Comparison of ENCODE assay signal across 31 cellular contexts in the genomic region with DNA sequence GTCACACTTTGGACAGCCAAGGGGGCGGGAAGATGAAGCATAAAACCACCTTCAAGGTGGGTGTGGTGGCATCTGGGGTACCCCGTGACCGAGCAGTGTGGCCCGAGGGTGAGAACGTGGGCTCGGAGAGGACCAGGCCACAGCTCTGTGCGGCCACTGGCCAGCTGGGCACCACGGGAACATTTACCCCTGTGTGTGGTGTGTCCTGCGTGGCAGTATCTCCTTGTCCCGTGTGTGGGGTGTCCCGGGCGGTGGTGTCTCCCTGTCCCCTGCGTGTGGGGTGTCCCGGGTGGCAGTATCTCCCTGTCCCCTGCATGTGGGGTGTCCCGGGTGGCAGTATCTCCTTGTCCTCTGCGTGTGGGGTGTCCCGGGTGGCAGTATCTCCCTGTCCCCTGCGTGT.
"Had no signal": no experiment of that assay in that cellular context is flagged by ENCODE, and none has a peak within 500 bp of the region (broad histone marks: within the 10 kb centered on the region; RNA-seq: fewer than 3 reads in every experiment).

No MANE protein-coding gene starts in this region.

- H3K4me3 Mint-ChIP-seq: activated CD4-positive, alpha-beta memory T cell treated with anti-CD3 and anti-CD28 coated beads for 36 hours; activated CD4-positive, alpha-beta T cell treated with anti-CD3 and anti-CD28 coated beads for 36 hours; activated CD4-positive, alpha-beta T cell treated with anti-CD3 and anti-CD28 coated beads, Interleukin-2, amount 10 ng/mL, durations not matched to agents 24 days and 14 days; activated CD8-positive, alpha-beta memory T cell treated with anti-CD3 and anti-CD28 coated beads, Interleukin-2, amount 10 ng/mL, durations not matched to agents 7 days and 5 days; activated CD8-positive, alpha-beta T cell treated with anti-CD3 and anti-CD28 coated beads, Interleukin-2, amount 10 ng/mL, durations not matched to agents 7 days and 5 days; activated naive CD4-positive, alpha-beta T cell treated with anti-CD3 and anti-CD28 coated beads for 36 hours; activated naive CD4-positive, alpha-beta T cell treated with anti-CD3 and anti-CD28 coated beads, Interleukin-2, amount 50 U/mL, for 24 hours; activated naive CD8-positive, alpha-beta T cell treated with anti-CD3 and anti-CD28 coated beads for 36 hours; activated naive CD8-positive, alpha-beta T cell treated with anti-CD3 and anti-CD28 coated beads, Interleukin-2, amount 50 U/mL, for 24 hours; activated T-cell treated with anti-CD3 and anti-CD28 coated beads, Interleukin-2, amount 50 U/mL, for 72 hours; dendritic cell treated with granulocyte-macrophage colony-stimulating factor and Interleukin-4, amounts not matched to agents 40 ng/mL and 50 ng/mL, for 4 days had no signal

- H3K27ac Mint-ChIP-seq: activated CD4-positive, alpha-beta memory T cell treated with anti-CD3 and anti-CD28 coated beads for 36 hours; activated CD4-positive, alpha-beta T cell treated with anti-CD3 and anti-CD28 coated beads for 36 hours; activated CD8-positive, alpha-beta memory T cell treated with anti-CD3 and anti-CD28 coated beads, Interleukin-2, amount 10 ng/mL, durations not matched to agents 7 days and 5 days; activated CD8-positive, alpha-beta T cell treated with anti-CD3 and anti-CD28 coated beads, Interleukin-2, amount 10 ng/mL, durations not matched to agents 7 days and 5 days; activated naive CD4-positive, alpha-beta T cell treated with anti-CD3 and anti-CD28 coated beads for 36 hours; activated naive CD4-positive, alpha-beta T cell treated with anti-CD3 and anti-CD28 coated beads, Interleukin-2, amount 50 U/mL, for 24 hours; activated naive CD8-positive, alpha-beta T cell treated with anti-CD3 and anti-CD28 coated beads for 36 hours; activated naive CD8-positive, alpha-beta T cell treated with anti-CD3 and anti-CD28 coated beads, Interleukin-2, amount 50 U/mL, for 24 hours; activated T-cell treated with anti-CD3 and anti-CD28 coated beads, Interleukin-2, amount 50 U/mL, for 72 hours; dendritic cell treated with granulocyte-macrophage colony-stimulating factor and Interleukin-4, amounts not matched to agents 40 ng/mL and 50 ng/mL, for 4 days had no signal

- H3K4me3 ChIP-seq: adrenal gland, body of pancreas, coronary artery, dorsolateral prefrontal cortex, esophagus muscularis mucosa, gastrocnemius medialis, heart right ventricle had no signal

- H3K4me1 Mint-ChIP-seq: activated CD4-positive, alpha-beta T cell treated with anti-CD3 and anti-CD28 coated beads, Interleukin-2, amount 10 ng/mL, durations not matched to agents 24 days and 14 days; activated CD8-positive, alpha-beta memory T cell treated with anti-CD3 and anti-CD28 coated beads, Interleukin-2, amount 10 ng/mL, durations not matched to agents 7 days and 5 days; activated naive CD4-positive, alpha-beta T cell treated with anti-CD3 and anti-CD28 coated beads, Interleukin-2, amount 50 U/mL, for 24 hours; activated naive CD8-positive, alpha-beta T cell treated with anti-CD3 and anti-CD28 coated beads for 36 hours; activated naive CD8-positive, alpha-beta T cell treated with anti-CD3 and anti-CD28 coated beads, Interleukin-2, amount 50 U/mL, for 24 hours had no signal

- H3K27ac ChIP-seq: adrenal gland, body of pancreas, coronary artery, esophagus muscularis mucosa, foreskin keratinocyte had no signal

- H3K36me3 Mint-ChIP-seq: activated CD4-positive, alpha-beta memory T cell treated with anti-CD3 and anti-CD28 coated beads for 36 hours; activated CD8-positive, alpha-beta memory T cell treated with anti-CD3 and anti-CD28 coated beads, Interleukin-2, amount 10 ng/mL, durations not matched to agents 7 days and 5 days; activated naive CD4-positive, alpha-beta T cell treated with anti-CD3 and anti-CD28 coated beads, Interleukin-2, amount 50 U/mL, for 24 hours; activated naive CD8-positive, alpha-beta T cell treated with anti-CD3 and anti-CD28 coated beads for 36 hours had no signal

- ATAC-seq: activated CD4-positive, alpha-beta T cell treated with anti-CD3 and anti-CD28 coated beads for 36 hours; activated CD8-positive, alpha-beta memory T cell treated with anti-CD3 and anti-CD28 coated beads, Interleukin-2, amount 10 ng/mL, durations not matched to agents 7 days and 5 days; activated CD8-positive, alpha-beta T cell treated with anti-CD3 and anti-CD28 coated beads, Interleukin-2, amount 10 ng/mL, durations not matched to agents 7 days and 5 days; activated naive CD8-positive, alpha-beta T cell treated with anti-CD3 and anti-CD28 coated beads, Interleukin-2, amount 50 U/mL, for 24 hours; activated T-cell treated with anti-CD3 and anti-CD28 coated beads, Interleukin-2, amount 50 U/mL, for 72 hours; body of pancreas; foreskin keratinocyte; gastrocnemius medialis; heart right ventricle had no signal

- H3K9me3 ChIP-seq: adrenal gland, body of pancreas, esophagus muscularis mucosa, gastrocnemius medialis had no signal

- H3K27me3 Mint-ChIP-seq: activated CD4-positive, alpha-beta memory T cell treated with anti-CD3 and anti-CD28 coated beads for 36 hours; activated CD4-positive, alpha-beta T cell treated with anti-CD3 and anti-CD28 coated beads for 36 hours; activated CD4-positive, alpha-beta T cell treated with anti-CD3 and anti-CD28 coated beads, Interleukin-2, amount 10 ng/mL, durations not matched to agents 24 days and 14 days; activated naive CD4-positive, alpha-beta T cell treated with anti-CD3 and anti-CD28 coated beads, Interleukin-2, amount 50 U/mL, for 24 hours; activated naive CD8-positive, alpha-beta T cell treated with anti-CD3 and anti-CD28 coated beads for 36 hours had no signal

- DNase-seq: activated CD4-positive, alpha-beta memory T cell treated with anti-CD3 and anti-CD28 coated beads for 36 hours; activated CD4-positive, alpha-beta T cell treated with anti-CD3 and anti-CD28 coated beads for 36 hours; activated CD4-positive, alpha-beta T cell treated with anti-CD3 and anti-CD28 coated beads, Interleukin-2, amount 10 ng/mL, durations not matched to agents 24 days and 14 days; activated CD4-positive, CD25-positive, alpha-beta regulatory T cell; activated CD4-positive, CD25-positive, alpha-beta regulatory T cell treated with anti-CD3 and anti-CD28 coated beads, Interleukin-2, amount 50 U/mL, for 72 hours; activated CD8-positive, alpha-beta memory T cell treated with anti-CD3 and anti-CD28 coated beads, Interleukin-2, amount 10 ng/mL, durations not matched to agents 7 days and 5 days; activated CD8-positive, alpha-beta memory T cell treated with anti-CD3 and anti-CD28 coated beads, Interleukin-2, amount 50 U/mL, for 4 hours; activated CD8-positive, alpha-beta T cell treated with anti-CD3 and anti-CD28 coated beads, Interleukin-2, amount 10 ng/mL, durations not matched to agents 7 days and 5 days; activated naive CD4-positive, alpha-beta T cell treated with anti-CD3 and anti-CD28 coated beads for 36 hours; activated naive CD8-positive, alpha-beta T cell treated with anti-CD3 and anti-CD28 coated beads for 36 hours; activated naive CD8-positive, alpha-beta T cell treated with anti-CD3 and anti-CD28 coated beads, Interleukin-2, amount 50 U/mL, for 24 hours; activated T-cell treated with anti-CD3 and anti-CD28 coated beads, Interleukin-2, amount 50 U/mL, for 1 hour; activated T-cell treated with anti-CD3 and anti-CD28 coated beads, Interleukin-2, amount 50 U/mL, for 72 hours; adrenal gland; amygdala; aorta; body of pancreas; caudate nucleus; cerebellar nuclear complex; dorsolateral prefrontal cortex; effector memory CD4-positive, alpha-beta T cell; erythroblast; foreskin keratinocyte; gastrocnemius medialis; glutamatergic neuron; heart right ventricle; T-helper 2 cell had no signal

- H3K27me3 ChIP-seq: adrenal gland, body of pancreas, dorsolateral prefrontal cortex, esophagus muscularis mucosa, foreskin keratinocyte, gastrocnemius medialis had no signal

- H3K36me3 ChIP-seq: adrenal gland, esophagus muscularis mucosa, gastrocnemius medialis, heart right ventricle had no signal

- H3K9me3 Mint-ChIP-seq: activated CD4-positive, alpha-beta T cell treated with anti-CD3 and anti-CD28 coated beads, Interleukin-2, amount 10 ng/mL, durations not matched to agents 24 days and 14 days; activated naive CD8-positive, alpha-beta T cell treated with anti-CD3 and anti-CD28 coated beads, Interleukin-2, amount 50 U/mL, for 24 hours; dendritic cell treated with granulocyte-macrophage colony-stimulating factor and Interleukin-4, amounts not matched to agents 40 ng/mL and 50 ng/mL, for 4 days had no signal

- H3K4me1 ChIP-seq: adrenal gland, body of pancreas, foreskin keratinocyte, gastrocnemius medialis had no signal
